In genomic region chr12:53452159-53453077, GRCh38 we compare ENCODE assay signal across 8 cellular contexts.
DNase-seq lines count a peak whose midpoint lies in the region; ATAC-seq and TF ChIP-seq lines count a peak whose summit lies in the region.

No MANE protein-coding gene starts in this region.

- peak overlapping the region; percentile 79 to 94 (median 88) for H3K4me2 ChIP-seq in BLaER1 treated with 17β-estradiol and CSF1 and Interleukin-3, amounts not matched to agents 10 nM and 100 nM

- H3K4me3 ChIP-seq in BLaER1 treated with 17β-estradiol and CSF1 and Interleukin-3, amounts not matched to agents 10 nM and 100 nM: peak overlapping the region; percentile 72 to 91 (median 84)
- H3K4me3 ChIP-seq in iPS-18c (ENCODE audit: insufficient read depth, low read depth, low read length) (peak overlapping the region; percentile 77), skeletal muscle cell (ENCODE audit: low read depth, low read length) (peak overlapping the region; percentile 89)

- peaks cover 51 to 67% (median 62%) of the 10 kb centered on the region in 11 experiments for H3K36me3 ChIP-seq in BLaER1 treated with 17β-estradiol and CSF1 and Interleukin-3, amounts not matched to agents 10 nM and 100 nM

- H3K27me3 ChIP-seq in BLaER1 treated with 17β-estradiol and CSF1 and Interleukin-3, amounts not matched to agents 10 nM and 100 nM: no peaks in the 10 kb centered on the region

- H3K27ac ChIP-seq in BLaER1 treated with 17β-estradiol and CSF1 and Interleukin-3, amounts not matched to agents 10 nM and 100 nM: peak overlapping the region; percentile 96 to 99 (median 98)
- peak overlapping the region; percentile 93 for H3K27ac ChIP-seq in VCaP

- no peak for ATAC-seq in GM19023 (IDR thresholded peaks at IDR 0.05; ENCODE audit: unreplicated experiment)

- H3K9ac ChIP-seq in BLaER1 treated with 17β-estradiol and CSF1 and Interleukin-3, amounts not matched to agents 10 nM and 100 nM: peak overlapping the region; percentile 97 to 100 (median 99)

- peaks cover 18 to 37% (median 23%) of the 10 kb centered on the region in 10 experiments for H3K4me1 ChIP-seq in BLaER1 treated with 17β-estradiol and CSF1 and Interleukin-3, amounts not matched to agents 10 nM and 100 nM

- peak; percentile 68 for TF ChIP-seq CTCF in VCaP (conservative IDR thresholded peaks at IDR 0.05)

- DNase-seq in GOT3 (lab: John Stamatoyannopoulos, UW): peak; percentile 55
- DNase-seq in NCI-H1930 (lab: John Stamatoyannopoulos, UW): peak; percentile 67 to 75
- DNase-seq in brain pericyte (ENCODE audit: low read depth, low spot score): peak; percentile 78
- DNase-seq in skeletal muscle cell (ENCODE audit: low read depth): peak; percentile 49

- peaks cover 52 to 75% (median 57%) of the 10 kb centered on the region in 11 experiments for H4K20me1 ChIP-seq in BLaER1 treated with 17β-estradiol and CSF1 and Interleukin-3, amounts not matched to agents 10 nM and 100 nM

- H3K9me3 ChIP-seq in BLaER1 treated with 17β-estradiol and CSF1 and Interleukin-3, amounts not matched to agents 10 nM and 100 nM (replicated peaks in 1 of 11): no peaks in the 10 kb centered on the region
- H3K9me3 ChIP-seq in iPS-18c (ENCODE audit: control insufficient read depth, insufficient read depth, low read length): no peaks in the 10 kb centered on the region
